23 cellular contexts compared by ENCODE assay signal in the genomic region with DNA sequence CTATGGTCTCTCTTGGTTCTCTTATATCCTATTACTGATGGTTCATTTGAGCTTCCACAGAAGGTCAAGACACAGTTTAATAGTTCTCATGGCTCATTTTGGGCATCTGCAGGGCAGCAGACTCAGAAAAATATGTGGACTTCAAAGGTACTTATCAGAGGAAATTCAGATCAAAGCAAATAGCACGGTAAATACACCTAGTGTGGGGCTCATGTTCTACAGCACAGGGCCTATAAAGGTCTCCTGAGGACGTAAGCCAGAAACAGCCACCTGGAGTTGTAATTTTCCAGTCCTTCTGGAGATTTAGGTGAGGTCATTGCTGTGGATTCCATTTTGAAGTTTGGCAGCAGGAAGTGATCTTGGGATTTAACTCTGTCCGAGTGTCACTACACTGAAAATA.
DNase-seq lines count a peak whose midpoint lies in the region; ATAC-seq and TF ChIP-seq lines count a peak whose summit lies in the region.
"Had no signal": no experiment of that assay in that cellular context is flagged by ENCODE, and none has a peak within 500 bp of the region (broad histone marks: within the 10 kb centered on the region; RNA-seq: fewer than 3 reads in every experiment).

No MANE protein-coding gene starts in this region.

- POLR2A ChIA-PET in RWPE1 (lab: Yijun Ruan, JAX; ENCODE audit: low non-redundant PET), result no interaction called here

- CTCF ChIA-PET in RWPE1 (lab: Yijun Ruan, JAX), result no interaction called here

- H3K36me3 ChIP-seq in WERI-Rb-1 (no peaks in the 10 kb centered on the region), left lung (no peaks in the 10 kb centered on the region)
- H3K36me3 ChIP-seq: prostate gland had no signal

- peaks cover 15% of the 10 kb centered on the region for H3K4me1 Mint-ChIP-seq in type B pancreatic cell (ENCODE audit: unreplicated experiment)
- H3K4me1 Mint-ChIP-seq: activated naive CD8-positive, alpha-beta T cell treated with anti-CD3 and anti-CD28 coated beads, Interleukin-2, amount 50 U/mL, for 24 hours; H9 had no signal

- no peaks in the 10 kb centered on the region for H3K9me3 Mint-ChIP-seq in type B pancreatic cell
- H3K9me3 Mint-ChIP-seq: activated CD8-positive, alpha-beta T cell treated with anti-CD3 and anti-CD28 coated beads for 36 hours; activated naive CD8-positive, alpha-beta T cell treated with anti-CD3 and anti-CD28 coated beads, Interleukin-2, amount 50 U/mL, for 24 hours; CD8-positive, alpha-beta T cell; H9 had no signal

- H3K27me3 Mint-ChIP-seq in type B pancreatic cell, result no peaks in the 10 kb centered on the region
- H3K27me3 Mint-ChIP-seq: activated CD8-positive, alpha-beta T cell treated with anti-CD3 and anti-CD28 coated beads for 36 hours; activated naive CD8-positive, alpha-beta T cell treated with anti-CD3 and anti-CD28 coated beads, Interleukin-2, amount 50 U/mL, for 24 hours had no signal

- H3K27me3 ChIP-seq in WERI-Rb-1 (ENCODE audit: insufficient read depth, low read depth, severe bottlenecking), result no peaks in the 10 kb centered on the region
- H3K27me3 ChIP-seq in left lung, result no peaks in the 10 kb centered on the region

- no peaks in the 10 kb centered on the region for H3K9me3 ChIP-seq in WERI-Rb-1 (ENCODE audit: severe bottlenecking)
- H3K9me3 ChIP-seq in left lung, result no peaks in the 10 kb centered on the region
- H3K9me3 ChIP-seq: prostate gland had no signal

- no peak overlapping the region for H3K4me3 Mint-ChIP-seq in type B pancreatic cell
- H3K4me3 Mint-ChIP-seq: activated CD8-positive, alpha-beta T cell treated with anti-CD3 and anti-CD28 coated beads for 36 hours; activated naive CD8-positive, alpha-beta T cell treated with anti-CD3 and anti-CD28 coated beads, Interleukin-2, amount 50 U/mL, for 24 hours; CD8-positive, alpha-beta T cell; H9 had no signal

- H3K27ac Mint-ChIP-seq in type B pancreatic cell, result peak overlapping the region; percentile 53
- H3K27ac Mint-ChIP-seq: activated CD8-positive, alpha-beta T cell treated with anti-CD3 and anti-CD28 coated beads for 36 hours; activated naive CD8-positive, alpha-beta T cell treated with anti-CD3 and anti-CD28 coated beads, Interleukin-2, amount 50 U/mL, for 24 hours; CD8-positive, alpha-beta T cell had no signal

- peaks cover 0 to 5% of the 10 kb centered on the region in 2 donors for H3K4me1 ChIP-seq in left lung
- H3K4me1 ChIP-seq: prostate gland had no signal

- no peak for TF ChIP-seq CTCF in WERI-Rb-1 (IDR thresholded peaks at IDR 0.05; ENCODE audit: low read depth, low read length)
- TF ChIP-seq CTCF in left lung (IDR thresholded peaks at IDR 0.05), result no peak
- TF ChIP-seq CTCF in type B pancreatic cell (conservative IDR thresholded peaks at IDR 0.05), result no peak
- no peak for TF ChIP-seq CTCF in RWPE1 (conservative IDR thresholded peaks at IDR 0.05; ENCODE audit: low read depth)

- H3K27ac ChIP-seq in WERI-Rb-1, result no peak overlapping the region
- H3K27ac ChIP-seq in left lung, result no peak overlapping the region
- H3K27ac ChIP-seq in RWPE1, result no peak overlapping the region
- H3K27ac ChIP-seq: PC-9, prostate gland had no signal

- DNase-seq in NCI-H2171 treated with DMSO at 0.1 percent for 48 hours (lab: John Stamatoyannopoulos, UW), result peak; percentile 49
- no peak for DNase-seq in NCI-H2171 (lab: John Stamatoyannopoulos, UW)
- DNase-seq in WERI-Rb-1, result peak; percentile 32
- DNase-seq in left lung, result no peak
- no peak for DNase-seq in type B pancreatic cell (ENCODE audit: extremely low spot score, unreplicated experiment)
- DNase-seq in iPS-NIHi7 (ENCODE audit: extremely low spot score), result no peak
- no peak for DNase-seq in Ammon's horn (ENCODE audit: low spot score)
- no peak for DNase-seq in RWPE1 (ENCODE audit: low spot score)
- DNase-seq: activated CD4-positive, alpha-beta T cell treated with anti-CD3 and anti-CD28 coated beads for 1 hour; activated CD8-positive, alpha-beta T cell treated with anti-CD3 and anti-CD28 coated beads for 36 hours; activated gamma-delta T cell; activated naive CD8-positive, alpha-beta T cell treated with anti-CD3 and anti-CD28 coated beads, Interleukin-2, amount 50 U/mL, for 24 hours; AML-193; CD8-positive, alpha-beta T cell; DMS79; H9; NCI-H1092 treated with DMSO at 0.1 percent for 48 hours; NCI-H187 treated with DMSO at 0.1 percent for 48 hours; NK-92 treated with Interleukin-12 subunit alpha and Interleukin-12 subunit beta, amount 100 ng/mL, for 24 hours; stimulated activated CD4-positive, alpha-beta T cell treated with anti-CD3 and anti-CD28 coated beads, Interleukin-2, amount 100 ng/mL, for 24 hours had no signal

- peak; percentile 79 for ATAC-seq in left lung
- ATAC-seq: activated CD8-positive, alpha-beta T cell treated with anti-CD3 and anti-CD28 coated beads for 36 hours; activated naive CD8-positive, alpha-beta T cell treated with anti-CD3 and anti-CD28 coated beads, Interleukin-2, amount 50 U/mL, for 24 hours; CD8-positive, alpha-beta T cell had no signal

- intact Hi-C loops in left lung (cut with DNase I), result no loop called here

- H3K4me3 ChIP-seq in WERI-Rb-1 (ENCODE audit: low read depth, low read length) (no peak overlapping the region), left lung (no peak overlapping the region)
- H3K4me3 ChIP-seq: PC-9, prostate gland, smooth muscle cell had no signal

- no peaks in the 10 kb centered on the region for H3K36me3 Mint-ChIP-seq in type B pancreatic cell
- H3K36me3 Mint-ChIP-seq: CD8-positive, alpha-beta T cell had no signal

Comparison
In these comparisons a context has a peak if more than half of its experiments do, and no peak if none do; other contexts are left out.
1. DNase-seq: peak in NCI-H2171 treated with DMSO at 0.1 percent for 48 hours (single experiment) and WERI-Rb-1 (single experiment); none in NCI-H2171 (single experiment), left lung (0 of 2), type B pancreatic cell (single experiment), iPS-NIHi7 (single experiment), Ammon's horn (single experiment) and RWPE1 (single experiment).